Comparison of ENCODE assay signal across 8 cellular contexts in genomic region chr3:129184784-129185542, GRCh38. TPM values are rescaled to one million over a fixed set of nuclear protein-coding genes. Genes with fewer than 3 reads are reported as not detected.
DNase-seq lines count a peak whose midpoint lies in the region; ATAC-seq and TF ChIP-seq lines count a peak whose summit lies in the region.
"Not testable (repeated sequence)": the region's sequence is repeated elsewhere in the genome, so short reads cannot be mapped to it uniquely, and the experiment has no call there.

No MANE protein-coding gene starts in this region.

- H3K36me3 ChIP-seq in BLaER1 treated with 17β-estradiol and CSF1 and Interleukin-3, amounts not matched to agents 10 nM and 100 nM = peaks cover 12 to 26% (median 15%) of the 10 kb centered on the region in 11 experiments; a peak in 19 of 22 replicates
- not testable (repeated sequence) for H3K36me3 ChIP-seq in HUES64 (ENCODE audit: insufficient read depth, low read length); osteoblast (ENCODE audit: insufficient read depth, low read length); testis (ENCODE audit: low read depth, missing control alignments)

- H3K4me3 ChIP-seq in BLaER1 treated with 17β-estradiol and CSF1 and Interleukin-3, amounts not matched to agents 10 nM and 100 nM = peak overlapping the region; percentile 89 to 100 (median 98)
- H3K4me3 ChIP-seq in HUES64 (ENCODE audit: low read length) (peak overlapping the region; percentile 88), epithelial cell of esophagus (ENCODE audit: low read length) (peak overlapping the region; percentile 85), osteoblast (ENCODE audit: insufficient read depth, low read length) (peak overlapping the region; percentile 90), testis (peak overlapping the region; percentile 97 to 100)

- H4K20me1 ChIP-seq in BLaER1 treated with 17β-estradiol and CSF1 and Interleukin-3, amounts not matched to agents 10 nM and 100 nM = peaks cover 25 to 35% (median 29%) of the 10 kb centered on the region in 11 experiments
- peaks cover 28% of the 10 kb centered on the region for H4K20me1 ChIP-seq in osteoblast (ENCODE audit: insufficient read depth, low read length)

- peak overlapping the region; percentile 24 to 97 (median 95) for H3K4me3 Mint-ChIP-seq in T-cell
- H3K4me3 Mint-ChIP-seq in activated naive CD8-positive, alpha-beta T cell treated with anti-CD3 and anti-CD28 coated beads, Interleukin-2, amount 50 U/mL, for 24 hours = peak overlapping the region; percentile 88

- 93% methylated on average over 18 of the region's 20 CpGs for WGBS in HUES64
- 67 to 70% methylated on average over 20 of the region's 20 CpGs for WGBS in testis, 2 donors

- CTCF ChIA-PET in T-cell (lab: Charles Lee) = interaction anchor here in 1 of 2 donors (1.4 to 1.6 kb wide), 2 partner anchors 23 to 61 kb away, joined by 4 to 10 read pairs; no protein-coding TSS in a partner anchor

- not testable (repeated sequence) for H2AFZ ChIP-seq in osteoblast (ENCODE audit: low read length)

- H3K4me1 Mint-ChIP-seq in T-cell = peaks cover 26 to 33% (median 32%) of the 10 kb centered on the region in 3 donors
- H3K4me1 Mint-ChIP-seq in activated naive CD8-positive, alpha-beta T cell treated with anti-CD3 and anti-CD28 coated beads, Interleukin-2, amount 50 U/mL, for 24 hours = peaks cover 36% of the 10 kb centered on the region

- peaks cover 28 to 66% (median 38%) of the 10 kb centered on the region in 10 experiments for H3K4me1 ChIP-seq in BLaER1 treated with 17β-estradiol and CSF1 and Interleukin-3, amounts not matched to agents 10 nM and 100 nM
- H3K4me1 ChIP-seq in HUES64 (ENCODE audit: insufficient read depth, low read length) = peaks cover 13% of the 10 kb centered on the region
- peaks cover 27% of the 10 kb centered on the region for H3K4me1 ChIP-seq in osteoblast (ENCODE audit: insufficient read depth, low read length)
- H3K4me1 ChIP-seq in testis = peaks cover 20% of the 10 kb centered on the region

- peak overlapping the region; percentile 83 to 98 (median 90) for H3K4me2 ChIP-seq in BLaER1 treated with 17β-estradiol and CSF1 and Interleukin-3, amounts not matched to agents 10 nM and 100 nM
- peak overlapping the region; percentile 100 for H3K4me2 ChIP-seq in osteoblast (ENCODE audit: insufficient read depth, low read length)

- peak overlapping the region in 1 of 2 donors; percentile 97 for H3K27ac Mint-ChIP-seq in T-cell
- peak overlapping the region; percentile 93 for H3K27ac Mint-ChIP-seq in activated naive CD8-positive, alpha-beta T cell treated with anti-CD3 and anti-CD28 coated beads, Interleukin-2, amount 50 U/mL, for 24 hours

- not testable (repeated sequence) for H3K9me3 ChIP-seq in BLaER1 treated with 17β-estradiol and CSF1 and Interleukin-3, amounts not matched to agents 10 nM and 100 nM (replicated peaks in 1 of 11); HUES64 (ENCODE audit: insufficient read depth, low read depth, low read length); osteoblast (ENCODE audit: low read depth, low read length); testis

- H3K27me3 Mint-ChIP-seq in T-cell; activated naive CD8-positive, alpha-beta T cell treated with anti-CD3 and anti-CD28 coated beads, Interleukin-2, amount 50 U/mL, for 24 hours: not testable (repeated sequence)

- not testable (repeated sequence) for H3K27me3 ChIP-seq in BLaER1 treated with 17β-estradiol and CSF1 and Interleukin-3, amounts not matched to agents 10 nM and 100 nM; HUES64 (ENCODE audit: insufficient read depth, low read length); osteoblast (ENCODE audit: insufficient read depth, low read length); testis

- ATAC-seq in T-cell (replicated peaks in 1 of 4); activated naive CD8-positive, alpha-beta T cell treated with anti-CD3 and anti-CD28 coated beads, Interleukin-2, amount 50 U/mL, for 24 hours; left lobe of liver: not testable (repeated sequence)

- POLR2A ChIA-PET in T-cell (lab: Charles Lee) = interaction anchor here in 1 of 2 donors (0.7 kb wide), 1 partner anchor 19 kb away, joined by 5 read pairs; no protein-coding TSS in a partner anchor

- H3K9ac ChIP-seq in BLaER1 treated with 17β-estradiol and CSF1 and Interleukin-3, amounts not matched to agents 10 nM and 100 nM = peak overlapping the region; percentile 99 to 100 (median 100)
- H3K9ac ChIP-seq in HUES64 (ENCODE audit: low read depth, low read length) = peak overlapping the region; percentile 100; the same call in 1 of the 2 replicates

- not testable (repeated sequence) for DNase-seq in T-cell; activated naive CD8-positive, alpha-beta T cell treated with anti-CD3 and anti-CD28 coated beads, Interleukin-2, amount 50 U/mL, for 24 hours; epithelial cell of esophagus (ENCODE audit: low read depth); osteoblast (ENCODE audit: insufficient read length, low spot score, missing footprints); testis
- peak; percentile 39 for DNase-seq in left lobe of liver (ENCODE audit: low spot score)

- H3K9me3 Mint-ChIP-seq in T-cell; activated naive CD8-positive, alpha-beta T cell treated with anti-CD3 and anti-CD28 coated beads, Interleukin-2, amount 50 U/mL, for 24 hours: not testable (repeated sequence)

- peaks cover 63% of the 10 kb centered on the region for H3K79me2 ChIP-seq in osteoblast (ENCODE audit: insufficient read depth, low read length)

- TF ChIP-seq CTCF in epithelial cell of esophagus (IDR thresholded peaks at IDR 0.05; ENCODE audit: insufficient read depth, low read depth, low read length, missing control alignments); osteoblast (IDR thresholded peaks at IDR 0.05; ENCODE audit: extremely low read depth, low read depth, low read length); testis (IDR thresholded peaks at IDR 0.05): not testable (repeated sequence)

- H3K36me3 Mint-ChIP-seq in T-cell = peaks cover 21% of the 10 kb centered on the region
- peaks cover 37% of the 10 kb centered on the region for H3K36me3 Mint-ChIP-seq in activated naive CD8-positive, alpha-beta T cell treated with anti-CD3 and anti-CD28 coated beads, Interleukin-2, amount 50 U/mL, for 24 hours (ENCODE audit: low read depth)

- TF ChIP-seq POLR2A in testis (IDR thresholded peaks at IDR 0.05) = not testable (repeated sequence)

- peak overlapping the region; percentile 97 to 100 (median 100) for H3K27ac ChIP-seq in BLaER1 treated with 17β-estradiol and CSF1 and Interleukin-3, amounts not matched to agents 10 nM and 100 nM
- H3K27ac ChIP-seq in HUES64 (ENCODE audit: low read depth, low read length) = not testable (repeated sequence)
- H3K27ac ChIP-seq in osteoblast (ENCODE audit: low read depth, low read length) (peak overlapping the region; percentile 98), testis (peak overlapping the region; percentile 98 to 99)

- intact Hi-C loops in testis (cut with DNase I; ENCODE audit: low total_unique reads) = not testable (repeated sequence)

RNA-seq across cellular contexts. Expression of gene CNBP, which starts 1.3 kb away (rescaled TPM):
- 306 TPM for polyA plus RNA-seq in HUES64 (2013, experiment 1 of 2)
- polyA plus RNA-seq in HUES64 (2013, experiment 2 of 2) = 339 TPM
- 100 to 1,000 TPM; 280 to 382 (median 356) TPM for total RNA-seq in T-cell
- total RNA-seq in left lobe of liver = 205 TPM
- total RNA-seq in osteoblast = 215 and 233 TPM in 2 replicates
- 100 to 1,000 TPM; 248 to 291 TPM for total RNA-seq in testis
- polyA plus RNA-seq in testis (ENCODE audit: insufficient read depth, low read depth, low replicate concordance) = 295 TPM

RNA-seq across cellular contexts. Expression of gene ISY1, which starts 24.1 kb away (rescaled TPM):
- polyA plus RNA-seq in HUES64 (2013, experiment 1 of 2) = 15.6 TPM
- polyA plus RNA-seq in HUES64 (2013, experiment 2 of 2) = 14.9 TPM
- total RNA-seq in T-cell (10 to 100 TPM; 34.8 to 42.0 (median 35.9) TPM), left lobe of liver (8.5 TPM), osteoblast (29.0 and 31.8 TPM in 2 replicates), testis (10 to 100 TPM; 19.4 to 21.0 TPM)
- polyA plus RNA-seq in testis (ENCODE audit: insufficient read depth, low read depth, low replicate concordance) = 20.7 TPM
